Comparison of ENCODE assay signal across 29 cellular contexts in genomic region chr7:82904871-82905270, GRCh38.
"Had no signal": no experiment of that assay in that cellular context is flagged by ENCODE, and none has a peak within 500 bp of the region (broad histone marks: within the 10 kb centered on the region; RNA-seq: fewer than 3 reads in every experiment).

No MANE protein-coding gene starts in this region.

- H3K79me2 ChIP-seq: hepatocyte had no signal

- H3K4me1 ChIP-seq: colonic mucosa, esophagus squamous epithelium, gastroesophageal sphincter, heart right ventricle had no signal

- H3K4me1 Mint-ChIP-seq: activated B cell treated with CpG ODN at 0.5 μM for 24 hours; activated T-helper 17 cell treated with anti-CD3 and anti-CD28 coated beads, Interleukin-2, amount 50 U/mL, for 72 hours; central memory CD8-positive, alpha-beta T cell had no signal

- H3K4me2 ChIP-seq: hepatocyte had no signal

- ATAC-seq: activated CD4-positive, CD25-positive, alpha-beta regulatory T cell treated with anti-CD3 and anti-CD28 coated beads, Interleukin-2, amount 50 U/mL, for 24 hours; activated CD8-positive, alpha-beta T cell treated with anti-CD3 and anti-CD28 coated beads for 36 hours; activated T-cell treated with anti-CD3 and anti-CD28 coated beads, Interleukin-2, amount 50 U/mL, for 4 hours; activated T-helper 17 cell treated with anti-CD3 and anti-CD28 coated beads, Interleukin-2, amount 50 U/mL, for 72 hours; gastroesophageal sphincter; heart right ventricle had no signal

- H3K4me3 ChIP-seq: colonic mucosa, esophagus squamous epithelium, gastroesophageal sphincter, heart right ventricle, hepatocyte had no signal

- H3K36me3 Mint-ChIP-seq: activated naive CD8-positive, alpha-beta T cell had no signal

- H3K27ac Mint-ChIP-seq: activated B cell treated with CpG ODN at 0.5 μM for 24 hours; activated CD8-positive, alpha-beta T cell treated with anti-CD3 and anti-CD28 coated beads for 36 hours; activated naive CD8-positive, alpha-beta T cell; activated T-helper 17 cell treated with anti-CD3 and anti-CD28 coated beads, Interleukin-2, amount 50 U/mL, for 72 hours; T-helper 2 cell treated with Interferon-gamma antibody and Interleukin-4, amounts not matched to agents 5 μg/mL and 100 μg/mL, for 36 hours had no signal

- H3K4me3 Mint-ChIP-seq: activated B cell treated with CpG ODN at 0.5 μM for 24 hours; activated CD8-positive, alpha-beta T cell treated with anti-CD3 and anti-CD28 coated beads for 36 hours; activated naive CD8-positive, alpha-beta T cell; activated T-cell treated with anti-CD3 and anti-CD28 coated beads, Interleukin-2, amount 50 U/mL, for 4 hours; activated T-helper 17 cell treated with anti-CD3 and anti-CD28 coated beads, Interleukin-2, amount 50 U/mL, for 72 hours; central memory CD8-positive, alpha-beta T cell; T-helper 2 cell treated with Interferon-gamma antibody and Interleukin-4, amounts not matched to agents 5 μg/mL and 100 μg/mL, for 36 hours had no signal

- H3K27me3 ChIP-seq: brain microvascular endothelial cell, colonic mucosa, esophagus squamous epithelium, gastroesophageal sphincter, heart right ventricle, hepatocyte had no signal

- H3K27me3 Mint-ChIP-seq: activated B cell treated with CpG ODN at 0.5 μM for 24 hours; activated CD8-positive, alpha-beta T cell treated with anti-CD3 and anti-CD28 coated beads for 36 hours; activated naive CD8-positive, alpha-beta T cell; activated T-helper 17 cell treated with anti-CD3 and anti-CD28 coated beads, Interleukin-2, amount 50 U/mL, for 72 hours; central memory CD8-positive, alpha-beta T cell had no signal

- H3K9me3 ChIP-seq: colonic mucosa, esophagus squamous epithelium, gastroesophageal sphincter, heart right ventricle had no signal

- H3K9me3 Mint-ChIP-seq: activated CD8-positive, alpha-beta T cell treated with anti-CD3 and anti-CD28 coated beads for 36 hours; activated T-helper 17 cell treated with anti-CD3 and anti-CD28 coated beads, Interleukin-2, amount 50 U/mL, for 72 hours had no signal

- H2AFZ ChIP-seq: hepatocyte had no signal

- H3K36me3 ChIP-seq: brain microvascular endothelial cell, colonic mucosa, esophagus squamous epithelium, gastroesophageal sphincter, heart right ventricle, WERI-Rb-1 had no signal

- DNase-seq: activated B cell treated with CpG ODN at 0.5 μM for 24 hours; activated CD4-positive, alpha-beta T cell treated with anti-CD3 and anti-CD28 coated beads for 48 hours; activated CD4-positive, alpha-beta T cell treated with anti-CD3 and anti-CD28 coated beads, Interleukin-2, amount 50 U/mL, for 1 hour; activated CD4-positive, alpha-beta T cell treated with anti-CD3 and anti-CD28 coated beads, Interleukin-2, amount 50 U/mL, for 48 hours; activated CD8-positive, alpha-beta memory T cell treated with anti-CD3 and anti-CD28 coated beads for 24 hours; activated CD8-positive, alpha-beta T cell treated with anti-CD3 and anti-CD28 coated beads for 36 hours; activated effector memory CD4-positive, alpha-beta T cell treated with Interleukin-2 at 50 U/mL for 16 hours; activated gamma-delta T cell treated with Interleukin-2 at 50 U/mL for 16 hours; activated naive CD4-positive, alpha-beta T cell treated with anti-CD3 and anti-CD28 coated beads, Interleukin-2, amount 50 U/mL, for 16 hours; activated naive CD4-positive, alpha-beta T cell treated with Interleukin-2 at 50 U/mL for 16 hours; activated T-cell treated with anti-CD3 and anti-CD28 coated beads, Interleukin-2, amount 50 U/mL, for 4 hours; amniotic stem cell; anterior cingulate cortex; brain microvascular endothelial cell; colonic mucosa; effector CD8-positive, alpha-beta T cell; esophagus squamous epithelium; foreskin melanocyte; heart right ventricle; T1000; WERI-Rb-1 had no signal

- H3K27ac ChIP-seq: brain microvascular endothelial cell, colonic mucosa, epithelial cell of prostate, esophagus squamous epithelium, gastroesophageal sphincter, heart right ventricle, hepatocyte, WERI-Rb-1 had no signal
